Comparison of ENCODE assay signal across 23 cellular contexts in genomic region chr6:89085409-89086012, GRCh38. TPM values are rescaled to one million over a fixed set of nuclear protein-coding genes. Genes with fewer than 3 reads are reported as not detected.
DNase-seq lines count a peak whose midpoint lies in the region; ATAC-seq and TF ChIP-seq lines count a peak whose summit lies in the region.
"Had no signal": no experiment of that assay in that cellular context is flagged by ENCODE, and none has a peak within 500 bp of the region (broad histone marks: within the 10 kb centered on the region; RNA-seq: fewer than 3 reads in every experiment).

No MANE protein-coding gene starts in this region.

- H3K9me3 ChIP-seq in MM.1S (replicated peaks; ENCODE audit: insufficient read depth, low read length) = no peaks in the 10 kb centered on the region
- H3K9me3 ChIP-seq: BLaER1 treated with 17β-estradiol and CSF1 and Interleukin-3, amounts not matched to agents 10 nM and 100 nM; lower lobe of right lung; MG63; sigmoid colon; thyroid gland had no signal

- peaks cover 43% of the 10 kb centered on the region for H3K4me1 ChIP-seq in GM23338 (ENCODE audit: insufficient read depth)
- H3K4me1 ChIP-seq in MM.1S (ENCODE audit: low read length) = peaks cover 9% of the 10 kb centered on the region; the same call in 1 of the 2 replicates

- peaks cover 15% of the 10 kb centered on the region for H3K27me3 Mint-ChIP-seq in GM23338 (ENCODE audit: insufficient read depth, low read depth, poor library complexity)
- no peaks in the 10 kb centered on the region for H3K27me3 Mint-ChIP-seq in activated T-helper 17 cell treated with anti-CD3 and anti-CD28 coated beads, Interleukin-2, amount 50 U/mL, for 72 hours
- peaks cover 1% of the 10 kb centered on the region for H3K27me3 Mint-ChIP-seq in neural crest cell (ENCODE audit: low read depth)

- TF ChIP-seq CTCF in GM23338 (conservative IDR thresholded peaks at IDR 0.05; ENCODE audit: low read depth in 2 of 2) (no peak), neural crest cell (conservative IDR thresholded peaks at IDR 0.05) (no peak), MM.1S (IDR thresholded peaks at IDR 0.05; ENCODE audit: low read length) (no peak)

- no peak overlapping the region for H3K9ac ChIP-seq in MM.1S (ENCODE audit: low read length)
- H3K9ac ChIP-seq: BLaER1 treated with 17β-estradiol and CSF1 and Interleukin-3, amounts not matched to agents 10 nM and 100 nM had no signal

- H3K9me3 Mint-ChIP-seq in GM23338 (no peaks in the 10 kb centered on the region; the same call in 2 of the 3 replicates), neural crest cell (no peaks in the 10 kb centered on the region)
- no peaks in the 10 kb centered on the region for H3K9me3 Mint-ChIP-seq in activated T-helper 17 cell treated with anti-CD3 and anti-CD28 coated beads, Interleukin-2, amount 50 U/mL, for 72 hours

- H3K4me3 ChIP-seq in GM23338 (no peak overlapping the region), MM.1S (ENCODE audit: low read length) (no peak overlapping the region)
- H3K4me3 ChIP-seq: BLaER1 treated with 17β-estradiol and CSF1 and Interleukin-3, amounts not matched to agents 10 nM and 100 nM; MG63; thyroid gland had no signal

- H3K27ac ChIP-seq in GM23338 (ENCODE audit: low read depth) (no peak overlapping the region), MM.1S (ENCODE audit: low read length) (no peak overlapping the region)
- H3K27ac ChIP-seq: BLaER1 treated with 17β-estradiol and CSF1 and Interleukin-3, amounts not matched to agents 10 nM and 100 nM; brain microvascular endothelial cell; lower lobe of right lung had no signal

- H3K36me3 ChIP-seq in GM23338 (ENCODE audit: insufficient read depth) = peaks cover 5% of the 10 kb centered on the region; the same call in 1 of the 2 replicates
- peaks cover 4% of the 10 kb centered on the region for H3K36me3 ChIP-seq in MM.1S (replicated peaks; ENCODE audit: insufficient read depth, low read length)

- H3K4me1 Mint-ChIP-seq in GM23338 (peaks cover 37% of the 10 kb centered on the region), neural crest cell (peaks cover 24% of the 10 kb centered on the region)
- H3K4me1 Mint-ChIP-seq in activated T-helper 17 cell treated with anti-CD3 and anti-CD28 coated beads, Interleukin-2, amount 50 U/mL, for 72 hours = peaks cover 37% of the 10 kb centered on the region

- H3K79me2 ChIP-seq in GM23338 (replicated peaks; ENCODE audit: insufficient read depth) (peaks cover 26% of the 10 kb centered on the region), MM.1S (ENCODE audit: low read length) (peaks cover 41% of the 10 kb centered on the region)

- H3F3A ChIP-seq in GM23338 (replicated peaks; ENCODE audit: low read depth) (no peaks in the 10 kb centered on the region), MM.1S (ENCODE audit: insufficient read depth, low read length) (peaks cover 7% of the 10 kb centered on the region; the same call in 1 of the 2 replicates)

- no peaks in the 10 kb centered on the region for H3K9me2 ChIP-seq in GM23338 (ENCODE audit: insufficient read depth)
- no peaks in the 10 kb centered on the region for H3K9me2 ChIP-seq in MM.1S (replicated peaks; ENCODE audit: insufficient read depth, low read length)

- ATAC-seq in GM23338 (no peak), HG03025 (IDR thresholded peaks at IDR 0.05; ENCODE audit: low FRiP score, unreplicated experiment) (no peak)
- no peak for ATAC-seq in activated T-helper 17 cell treated with anti-CD3 and anti-CD28 coated beads, Interleukin-2, amount 50 U/mL, for 72 hours (replicated peaks)
- ATAC-seq: lower lobe of right lung, PC-3 had no signal

- DNase-seq in GM23338 (ENCODE audit: low spot score) (no peak), fibroblast of peridontal ligament (ENCODE audit: extremely low read depth) (peak; percentile 7), neural crest cell (ENCODE audit: low read depth, low spot score) (no peak), MM.1S (no peak), amniotic stem cell (lab: John Stamatoyannopoulos, UW) (no peak), NCI-H226 (no peak)
- DNase-seq: activated effector memory CD4-positive, alpha-beta T cell treated with Interleukin-2 at 50 U/mL for 16 hours; brain microvascular endothelial cell; lower lobe of right lung; MG63; NCI-H2029; NCI-H524 treated with DMSO at 0.1 percent for 48 hours; occipital lobe; sigmoid colon; stimulated activated CD4-positive, alpha-beta T cell treated with anti-CD3 and anti-CD28 coated beads, Interleukin-4, amount 100 ng/mL, for 1 hour; SW 1271 had no signal

- peaks cover 16% of the 10 kb centered on the region for H3K27me3 ChIP-seq in GM23338 (ENCODE audit: insufficient read depth)
- H3K27me3 ChIP-seq in MM.1S (replicated peaks; ENCODE audit: insufficient read depth, low read length) = no peaks in the 10 kb centered on the region
- H3K27me3 ChIP-seq: BLaER1 treated with 17β-estradiol and CSF1 and Interleukin-3, amounts not matched to agents 10 nM and 100 nM; brain microvascular endothelial cell; MG63; sigmoid colon; thyroid gland had no signal

- H3K4me2 ChIP-seq in GM23338 (peak overlapping the region; percentile 17), MM.1S (ENCODE audit: low read depth, low read length) (no peak overlapping the region)

- H4K20me1 ChIP-seq in GM23338 (replicated peaks; ENCODE audit: insufficient read depth) (peaks cover 24% of the 10 kb centered on the region), MM.1S (ENCODE audit: insufficient read depth, low read length) (peaks cover 23% of the 10 kb centered on the region; the same call in 1 of the 2 replicates)

- H3K27ac Mint-ChIP-seq in GM23338 = no peak overlapping the region
- no peak overlapping the region for H3K27ac Mint-ChIP-seq in activated T-helper 17 cell treated with anti-CD3 and anti-CD28 coated beads, Interleukin-2, amount 50 U/mL, for 72 hours
- H3K27ac Mint-ChIP-seq in neural crest cell (ENCODE audit: unreplicated experiment) = no peak overlapping the region

- H3K4me3 Mint-ChIP-seq in GM23338 = no peak overlapping the region; the same call in 2 of the 3 replicates
- H3K4me3 Mint-ChIP-seq in activated T-helper 17 cell treated with anti-CD3 and anti-CD28 coated beads, Interleukin-2, amount 50 U/mL, for 72 hours = peak overlapping the region; percentile 100
- H3K4me3 Mint-ChIP-seq in neural crest cell = peak overlapping the region; percentile 60

- H2AFZ ChIP-seq in GM23338 (no peak overlapping the region), MM.1S (ENCODE audit: low read length) (no peak overlapping the region)

- H3K36me3 Mint-ChIP-seq in GM23338 (ENCODE audit: low read depth) (peaks cover 11% of the 10 kb centered on the region), neural crest cell (ENCODE audit: low read depth) (peaks cover 10% of the 10 kb centered on the region)
- peaks cover 66% of the 10 kb centered on the region for H3K36me3 Mint-ChIP-seq in activated T-helper 17 cell treated with anti-CD3 and anti-CD28 coated beads, Interleukin-2, amount 50 U/mL, for 72 hours (ENCODE audit: low read depth)

TF ChIP-seq in GM23338, 12 proteins besides CTCF, POLR2A, EP300 and RAD21 (continues in another document):
- TF ChIP-seq EZH2phosphoT487 (IDR thresholded peaks at IDR 0.05; ENCODE audit: unreplicated experiment) (no peak), EZH2 (IDR thresholded peaks at IDR 0.05; ENCODE audit: low read depth, unreplicated experiment) (no peak), ETS1 (IDR thresholded peaks at IDR 0.05) (no peak)

RNA-seq across cellular contexts. Expression of gene PNRC1, which starts 5.0 kb away (rescaled TPM):
- total RNA-seq in GM23338 (2014; rRNA removed; shearing (Covaris generic)) = 38.6 and 40.7 TPM in 2 replicates
- 33.7 and 35.0 TPM in 2 replicates for polyA plus RNA-seq in GM23338 (2016; fragmentation: Nextera tagmentation; extraction: Ambion mirVana)
- 100 to 1,000 TPM in 1 of 2 donors, 10 to 100 TPM in 1; 61.5 to 363 TPM for total RNA-seq in activated T-helper 17 cell treated with anti-CD3 and anti-CD28 coated beads, Interleukin-2, amount 50 U/mL, for 72 hours
- total RNA-seq in neural crest cell = 42.0 and 51.4 TPM in 2 replicates

RNA-seq across cellular contexts. Expression of gene SRSF12, which starts 32.4 kb away (rescaled TPM):
- 2.6 and 3.6 TPM in 2 replicates for total RNA-seq in GM23338 (2014; rRNA removed; shearing (Covaris generic))
- polyA plus RNA-seq in GM23338 (2016; fragmentation: Nextera tagmentation; extraction: Ambion mirVana) = 2.3 and 3.6 TPM in 2 replicates
- total RNA-seq in activated T-helper 17 cell treated with anti-CD3 and anti-CD28 coated beads, Interleukin-2, amount 50 U/mL, for 72 hours = 1 to 10 TPM in 1 of 2 donors, not detected in 1; 1.1 TPM
- 21.9 and 23.5 TPM in 2 replicates for total RNA-seq in neural crest cell
- total RNA-seq: H4, HT-29, lower lobe of right lung, PC-3 had no signal
